In the genomic region with DNA sequence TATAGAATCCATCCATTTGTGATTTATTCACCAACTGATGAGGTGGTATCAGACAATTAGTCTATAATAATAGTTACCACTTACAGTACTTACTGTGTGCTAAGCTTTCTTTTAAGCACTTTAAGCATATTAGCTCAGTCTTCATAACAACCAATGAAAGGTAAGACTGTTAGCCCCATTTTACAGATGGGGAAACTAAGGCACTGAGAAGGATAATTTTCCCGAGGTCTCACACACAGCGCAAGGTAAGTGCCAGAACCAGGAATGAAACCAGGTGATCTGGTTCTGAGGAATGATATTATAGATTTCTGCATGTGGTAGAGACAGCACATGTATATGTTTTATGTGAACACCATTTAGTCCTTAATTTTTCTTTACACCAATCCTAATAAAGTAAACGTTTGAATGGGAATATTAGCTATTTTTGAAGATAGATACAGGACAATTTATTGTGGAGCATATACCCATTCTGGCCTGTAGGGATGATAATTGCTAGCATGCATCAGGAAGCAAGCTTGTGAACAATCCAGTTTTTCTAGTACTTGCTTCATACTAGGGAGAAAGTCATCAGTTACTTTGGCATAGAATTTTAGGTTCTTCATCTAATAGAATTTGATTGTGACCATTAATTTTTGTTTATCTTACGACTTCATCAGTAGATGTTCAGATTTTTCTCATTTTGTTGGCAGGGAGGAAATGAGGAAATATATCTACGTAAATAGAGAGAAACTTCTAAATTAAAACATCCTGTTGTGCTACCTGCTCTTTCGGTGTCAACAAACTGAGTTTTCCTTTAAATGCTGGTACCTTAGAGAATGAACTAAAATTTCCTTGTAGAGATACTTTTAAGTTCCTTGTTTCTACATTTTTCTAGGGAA, we compare ENCODE assay signal across 1 cellular context.
TF ChIP-seq lines count a peak whose summit lies in the region.

No MANE protein-coding gene starts in this region.

TF ChIP-seq in neural cell, 6 proteins besides CTCF, POLR2A, EP300 and RAD21 (continued from another document):
- TF ChIP-seq EZH2 (IDR thresholded peaks at IDR 0.05; ENCODE audit: borderline replicate concordance, insufficient read depth, low read length, poor library complexity, severe bottlenecking) (no peak), TAF1 (IDR thresholded peaks at IDR 0.05; ENCODE audit: low read depth) (no peak), SMC3 (conservative IDR thresholded peaks at IDR 0.05; ENCODE audit: poor library complexity) (no peak)
